22 cellular contexts compared by ENCODE assay signal in the genomic region with DNA sequence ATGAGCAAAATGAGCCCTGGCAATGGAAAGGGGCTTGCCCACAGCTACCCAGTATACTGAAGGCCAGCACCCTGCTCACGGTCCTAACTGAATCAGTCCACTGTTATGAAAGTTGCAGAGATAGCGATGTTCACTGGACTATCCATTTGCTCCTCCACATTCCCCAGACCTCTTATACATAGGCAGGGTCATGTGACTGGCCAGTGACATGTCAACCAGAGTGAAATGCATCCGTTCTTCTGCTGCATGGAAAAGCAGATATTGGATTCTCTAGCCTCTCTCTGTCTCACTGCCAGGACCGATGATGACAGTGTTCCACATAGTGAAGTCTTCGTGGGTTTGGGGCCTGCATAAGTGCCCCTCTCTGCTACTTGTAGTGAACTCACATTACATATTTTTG.
A peak's percentile ranks its signal among the peaks of the same experiment; 100 is the strongest.
DNase-seq lines count a peak whose midpoint lies in the region; ATAC-seq and TF ChIP-seq lines count a peak whose summit lies in the region.
"Had no signal": no experiment of that assay in that cellular context is flagged by ENCODE, and none has a peak within 500 bp of the region (broad histone marks: within the 10 kb centered on the region; RNA-seq: fewer than 3 reads in every experiment).

No MANE protein-coding gene starts in this region.

- peak; percentile 17 for DNase-seq in activated CD8-positive, alpha-beta memory T cell treated with anti-CD3 and anti-CD28 coated beads for 24 hours
- DNase-seq in activated CD8-positive, alpha-beta memory T cell treated with anti-CD3 and anti-CD28 coated beads, Interleukin-2, amount 50 U/mL, for 48 hours: no peak
- DNase-seq in islet precursor cell: peak; percentile 18
- DNase-seq in smooth muscle cell (lab: John Stamatoyannopoulos, UW; ENCODE audit: unreplicated experiment): no peak
- DNase-seq in 8988T: no peak
- DNase-seq: ACHN; AML-193; BE2C; CD4-positive, alpha-beta T cell; CD8-positive, alpha-beta memory T cell; DMS 273 treated with DMSO at 0.1 percent for 48 hours; DMS79; EL; GDM1; GM23248; H7; HCEC 1CT had no signal

- H3K4me1 ChIP-seq in smooth muscle cell (ENCODE audit: low read depth): peaks cover under 1% of the 10 kb centered on the region
- H3K4me1 ChIP-seq: A549, BE2C had no signal

- no peaks in the 10 kb centered on the region for H3K9me3 ChIP-seq in smooth muscle cell (replicated peaks; ENCODE audit: low read depth)
- H3K9me3 ChIP-seq: BE2C; BLaER1 treated with 17β-estradiol and CSF1 and Interleukin-3, amounts not matched to agents 10 nM and 100 nM had no signal

- no peak overlapping the region for H2AFZ ChIP-seq in smooth muscle cell (ENCODE audit: low read depth)
- H2AFZ ChIP-seq: GM23248 had no signal

- H3K79me2 ChIP-seq in smooth muscle cell (ENCODE audit: low read depth): no peaks in the 10 kb centered on the region

- no peaks in the 10 kb centered on the region for H3F3A ChIP-seq in smooth muscle cell (ENCODE audit: low read depth)

- H3K27me3 ChIP-seq in smooth muscle cell (ENCODE audit: low read depth): no peaks in the 10 kb centered on the region
- H3K27me3 ChIP-seq: BE2C; BLaER1 treated with 17β-estradiol and CSF1 and Interleukin-3, amounts not matched to agents 10 nM and 100 nM had no signal

- H3K9ac ChIP-seq in smooth muscle cell (ENCODE audit: low read depth): no peak overlapping the region
- H3K9ac ChIP-seq: BLaER1 treated with 17β-estradiol and CSF1 and Interleukin-3, amounts not matched to agents 10 nM and 100 nM; GM23248 had no signal

- WGBS in smooth muscle cell (ENCODE audit: low lambda C conversion rate): 57% methylated on average over 5 of the region's 5 CpGs

- H3K4me3 ChIP-seq in smooth muscle cell: no peak overlapping the region
- H3K4me3 ChIP-seq: A549; BLaER1 treated with 17β-estradiol and CSF1 and Interleukin-3, amounts not matched to agents 10 nM and 100 nM; GM12878; GM23248 had no signal

- ATAC-seq in HG02763 (IDR thresholded peaks at IDR 0.05; ENCODE audit: unreplicated experiment): no peak
- ATAC-seq: A549, GM12878 had no signal

- H3K36me3 ChIP-seq in smooth muscle cell (ENCODE audit: low read depth): no peaks in the 10 kb centered on the region
- H3K36me3 ChIP-seq: BE2C; BLaER1 treated with 17β-estradiol and CSF1 and Interleukin-3, amounts not matched to agents 10 nM and 100 nM had no signal

- H3K4me2 ChIP-seq in smooth muscle cell: peak overlapping the region; percentile 49
- H3K4me2 ChIP-seq: A549; BLaER1 treated with 17β-estradiol and CSF1 and Interleukin-3, amounts not matched to agents 10 nM and 100 nM had no signal

- no peaks in the 10 kb centered on the region for H4K20me1 ChIP-seq in smooth muscle cell (ENCODE audit: low read depth)
- H4K20me1 ChIP-seq: BLaER1 treated with 17β-estradiol and CSF1 and Interleukin-3, amounts not matched to agents 10 nM and 100 nM had no signal

- TF ChIP-seq CTCF in smooth muscle cell (IDR thresholded peaks at IDR 0.05; ENCODE audit: borderline replicate concordance, insufficient read depth, poor library complexity, severe bottlenecking): no peak

- no peak overlapping the region for H3K27ac ChIP-seq in smooth muscle cell (ENCODE audit: low read depth)
- H3K27ac ChIP-seq: 22Rv1; A549; BLaER1 treated with 17β-estradiol and CSF1 and Interleukin-3, amounts not matched to agents 10 nM and 100 nM; GM23248 had no signal

Comparison
In these comparisons a context has a peak if more than half of its experiments do, and no peak if none do; other contexts are left out.
1. DNase-seq: peak in activated CD8-positive, alpha-beta memory T cell treated with anti-CD3 and anti-CD28 coated beads for 24 hours (single experiment) and islet precursor cell (single experiment); none in activated CD8-positive, alpha-beta memory T cell treated with anti-CD3 and anti-CD28 coated beads, Interleukin-2, amount 50 U/mL, for 48 hours (single experiment), smooth muscle cell (single experiment) and 8988T (single experiment).